In the genomic region with DNA sequence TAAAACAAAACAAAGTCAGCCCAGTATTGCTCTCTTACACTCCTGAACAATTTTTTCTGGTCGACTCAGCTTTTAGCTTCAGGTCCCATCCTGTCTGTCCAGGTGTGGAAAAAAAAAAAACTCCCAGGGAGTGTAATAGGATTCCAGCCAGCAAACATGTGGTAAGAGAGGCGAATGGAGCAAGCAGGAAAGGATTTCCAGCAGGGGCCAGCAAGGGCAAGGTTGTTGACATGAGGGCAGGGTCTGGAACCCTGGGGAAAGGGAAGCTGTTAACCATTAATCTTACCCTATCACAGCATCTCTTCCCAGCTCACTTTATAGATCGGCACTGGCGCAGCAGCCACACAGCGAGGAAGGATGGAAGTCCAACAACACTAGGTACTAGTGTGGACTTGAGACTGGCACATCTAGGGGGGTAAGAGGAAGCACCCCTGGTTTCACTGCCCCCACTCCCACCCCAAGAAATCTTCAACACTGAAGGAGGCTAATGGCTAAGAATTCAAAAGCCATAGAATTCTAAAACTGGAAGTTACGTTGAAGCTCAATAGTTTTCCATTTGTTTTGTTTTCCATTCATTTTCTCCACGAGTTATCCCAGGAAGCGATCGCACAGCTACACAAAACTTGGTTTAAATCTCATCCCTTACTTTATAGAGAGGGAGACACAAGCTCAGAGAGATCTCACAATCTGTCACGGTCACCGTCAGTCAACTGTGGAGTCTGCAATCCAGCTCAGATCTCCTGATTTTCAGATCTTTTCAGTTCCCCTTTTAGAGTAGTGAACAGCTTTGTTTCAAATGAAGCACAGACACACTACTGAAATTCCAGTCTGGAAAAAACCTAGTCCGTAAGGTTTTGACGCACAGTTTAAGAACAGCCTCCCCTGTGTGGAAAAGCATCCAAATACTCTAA, we compare ENCODE assay signal across 11 cellular contexts. TPM values are rescaled to one million over a fixed set of nuclear protein-coding genes. Genes with fewer than 3 reads are reported as not detected.
A peak's percentile ranks its signal among the peaks of the same experiment; 100 is the strongest.
DNase-seq lines count a peak whose midpoint lies in the region; ATAC-seq and TF ChIP-seq lines count a peak whose summit lies in the region.
"Had no signal": no experiment of that assay in that cellular context is flagged by ENCODE, and none has a peak within 500 bp of the region (broad histone marks: within the 10 kb centered on the region; RNA-seq: fewer than 3 reads in every experiment).

No MANE protein-coding gene starts in this region.

- H3K36me3 ChIP-seq in transverse colon = no peaks in the 10 kb centered on the region

- H3K27ac ChIP-seq in transverse colon = peak overlapping the region; percentile 73 to 85 (median 84)

- H3K4me1 Mint-ChIP-seq in MCF 10A (ENCODE audit: insufficient read depth, unreplicated experiment) = peaks cover 40% of the 10 kb centered on the region

- no peak overlapping the region for H3K4me3 ChIP-seq in transverse colon

- 47 to 55% methylated on average over 12 to 13 of the region's 13 CpGs for WGBS in transverse colon (ENCODE audit: low coverage in 1 of 2), 2 donors

- H3K9me3 Mint-ChIP-seq in MCF 10A (ENCODE audit: unreplicated experiment) = no peaks in the 10 kb centered on the region
- H3K9me3 Mint-ChIP-seq: activated T-helper 1 cell treated with anti-CD3 and anti-CD28 coated beads, Interleukin-12 subunit alpha, Interleukin-12 subunit beta, Interleukin-2, Interleukin-4 antibody, amounts not matched to agents 30 ng/mL and 10 ng/mL and 1 ng/mL, durations not matched to agents 14 hours and 24 hours and 36 hours had no signal

- TF ChIP-seq POLR2A in transverse colon (IDR thresholded peaks at IDR 0.05) = peak; percentile 46

- ATAC-seq in left lobe of liver = peak; percentile 78
- ATAC-seq in GM21423 (IDR thresholded peaks at IDR 0.05; ENCODE audit: unreplicated experiment) = no peak

- no TSS peak for BruUV-seq in MCF 10A (replicated peaks; lab: Mats Ljungman, UMichigan)

- DNase-seq in DMS153 treated with DMSO at 0.1 percent for 48 hours (lab: John Stamatoyannopoulos, UW; ENCODE audit: unreplicated experiment) (peak; percentile 19), DMS153 (lab: John Stamatoyannopoulos, UW) (no peak), MCF 10A (ENCODE audit: unreplicated experiment) (peak; percentile 72), left lobe of liver (ENCODE audit: low spot score) (peak; percentile 89), transverse colon (peak; percentile 83), hippocampal formation (lab: John Stamatoyannopoulos, UW) (no peak)
- DNase-seq in stimulated activated CD8-positive, alpha-beta memory T cell treated with anti-CD3 and anti-CD28 coated beads, Interleukin-4, amount 100 ng/mL, for 48 hours = no peak
- DNase-seq: GF-D8, NCI-H446 treated with DMSO at 0.1 percent for 48 hours had no signal

- in situ Hi-C loops in transverse colon (cut with MboI; ENCODE audit: low pct_ligation_motif_present in 1 of 4, low pct_unique_long_range_greater_than_20kb in 1 of 4, low sequenced_read_pairs in 3 of 4) = no loop called here

- peaks cover 35 to 90% (median 76%) of the 10 kb centered on the region in 4 donors for H3K4me1 ChIP-seq in transverse colon

- no peak for TF ChIP-seq EP300 in transverse colon (IDR thresholded peaks at IDR 0.05; ENCODE audit: low read depth)

- H3K27me3 Mint-ChIP-seq in MCF 10A (ENCODE audit: insufficient read depth, unreplicated experiment) = no peaks in the 10 kb centered on the region

- intact Hi-C loops in MCF 10A (cut with micrococcal nuclease) (loop anchor here (2.0 kb wide), 2 partner anchors 53 to 329 kb away; partner anchors contain the start of gene SLC22A23), transverse colon (cut with DNase I; ENCODE audit: low total_unique reads) (loop anchor here (5.0 kb wide), 1 partner anchor 1174 kb away; no protein-coding TSS in a partner anchor)

- peaks cover 6% of the 10 kb centered on the region for H3K36me3 Mint-ChIP-seq in MCF 10A (ENCODE audit: insufficient read depth, unreplicated experiment)

- H3K4me3 Mint-ChIP-seq in MCF 10A (ENCODE audit: unreplicated experiment) = no peak overlapping the region
- H3K4me3 Mint-ChIP-seq: activated T-helper 1 cell treated with anti-CD3 and anti-CD28 coated beads, Interleukin-12 subunit alpha, Interleukin-12 subunit beta, Interleukin-2, Interleukin-4 antibody, amounts not matched to agents 30 ng/mL and 10 ng/mL and 1 ng/mL, durations not matched to agents 14 hours and 24 hours and 36 hours had no signal

- CTCF ChIA-PET in MCF 10A (lab: Yijun Ruan, JAX) = interaction anchor here (0.6 to 3.2 kb wide), 12 partner anchors 9 to 329 kb away, joined by 3 to 20 read pairs (median 4); no protein-coding TSS in a partner anchor

- no peaks in the 10 kb centered on the region for H3K9me3 ChIP-seq in transverse colon

- peak overlapping the region; percentile 61 for H3K27ac Mint-ChIP-seq in MCF 10A (ENCODE audit: low read depth, unreplicated experiment)
- H3K27ac Mint-ChIP-seq: activated T-helper 1 cell treated with anti-CD3 and anti-CD28 coated beads, Interleukin-12 subunit alpha, Interleukin-12 subunit beta, Interleukin-2, Interleukin-4 antibody, amounts not matched to agents 30 ng/mL and 10 ng/mL and 1 ng/mL, durations not matched to agents 14 hours and 24 hours and 36 hours had no signal

- POLR2A ChIA-PET in MCF 10A (lab: Yijun Ruan, JAX) = interaction anchor here (0.6 to 3.8 kb wide), 26 partner anchors 11 to 295 kb away, joined by 3 to 41 read pairs (median 6); partner anchors contain the start of gene SLC22A23

- TF ChIP-seq CTCF in MCF 10A (IDR thresholded peaks at IDR 0.05; ENCODE audit: unreplicated experiment) (no peak), transverse colon (IDR thresholded peaks at IDR 0.05) (no peak)

- H3K27me3 ChIP-seq in transverse colon = no peaks in the 10 kb centered on the region

RNA-seq across cellular contexts. Expression of gene SLC22A23, which starts 53.4 kb away (rescaled TPM):
- total RNA-seq in MCF 10A (2022) (11.5 and 11.9 TPM in 2 replicates), left lobe of liver (16.9 TPM), transverse colon (100 to 1,000 TPM in 3 of 4 donors, 10 to 100 TPM in 1; 96.1 to 161 (median 117) TPM)

Comparison
In these comparisons a context has a peak if more than half of its experiments do, and no peak if none do; other contexts are left out.
1. DNase-seq: peak in DMS153 treated with DMSO at 0.1 percent for 48 hours (single experiment), MCF 10A (single experiment), left lobe of liver (single experiment) and transverse colon (single experiment); none in DMS153 (single experiment), stimulated activated CD8-positive, alpha-beta memory T cell treated with anti-CD3 and anti-CD28 coated beads, Interleukin-4, amount 100 ng/mL, for 48 hours (single experiment) and hippocampal formation (0 of 2).